In the genomic region with DNA sequence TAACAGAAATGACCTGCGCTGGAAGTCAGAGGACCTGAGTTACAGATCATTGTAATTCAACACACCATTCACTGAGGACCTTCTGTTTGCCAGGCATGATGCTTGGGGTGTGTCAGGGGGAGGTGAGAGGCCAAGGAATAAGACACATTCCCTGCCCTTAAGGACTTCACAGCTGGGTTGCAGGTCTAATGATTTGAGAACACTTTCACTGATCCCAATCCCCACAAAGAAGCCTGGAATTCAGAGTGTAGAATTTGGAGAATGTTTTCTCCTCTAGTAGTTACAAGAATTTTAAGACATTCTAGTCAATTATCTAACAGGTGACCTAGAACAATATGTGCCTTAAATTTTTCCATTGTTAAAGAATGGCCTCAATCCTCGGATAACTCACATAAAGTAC, we compare ENCODE assay signal across 17 cellular contexts.
DNase-seq lines count a peak whose midpoint lies in the region; ATAC-seq, FAIRE-seq and TF ChIP-seq lines count a peak whose summit lies in the region.
"Had no signal": no experiment of that assay in that cellular context is flagged by ENCODE, and none has a peak within 500 bp of the region (broad histone marks: within the 10 kb centered on the region; RNA-seq: fewer than 3 reads in every experiment).

No MANE protein-coding gene starts in this region.

- H3K79me1 ChIP-seq in mesenchymal stem cell (replicated peaks; ENCODE audit: low read length, poor library complexity, severe bottlenecking), result no peaks in the 10 kb centered on the region

- H3K4me3 Mint-ChIP-seq in WTC11, result no peak overlapping the region
- H3K4me3 Mint-ChIP-seq in osteocyte (ENCODE audit: unreplicated experiment), result no peak overlapping the region
- H3K4me3 Mint-ChIP-seq: CD4-positive, alpha-beta memory T cell; H9 had no signal

- H3K9ac ChIP-seq in mesenchymal stem cell (ENCODE audit: low read length), result no peak overlapping the region
- H3K9ac ChIP-seq: GM23248 had no signal

- H3K36me3 Mint-ChIP-seq in WTC11 (peaks cover 1% of the 10 kb centered on the region), osteocyte (ENCODE audit: unreplicated experiment) (peaks cover 14% of the 10 kb centered on the region)

- no peak overlapping the region for H3K27ac Mint-ChIP-seq in WTC11
- peak overlapping the region; percentile 31 for H3K27ac Mint-ChIP-seq in osteocyte (ENCODE audit: unreplicated experiment)
- H3K27ac Mint-ChIP-seq: CD4-positive, alpha-beta memory T cell; H9 had no signal

- H3K4ac ChIP-seq in mesenchymal stem cell (ENCODE audit: low read depth in 1 of 2, low read length in 2 of 2), result no peak overlapping the region

- H2AFZ ChIP-seq in mesenchymal stem cell (ENCODE audit: low read depth, low read length), result no peak overlapping the region
- H2AFZ ChIP-seq: GM23248 had no signal

- H3K4me2 ChIP-seq in mesenchymal stem cell (ENCODE audit: low read length, poor library complexity, severe bottlenecking), result no peak overlapping the region
- H3K4me2 ChIP-seq: A549 had no signal

- CTCF ChIA-PET in WTC11 (lab: Charles Lee), result interaction anchor here (1.1 to 1.4 kb wide), 2 partner anchors 30 to 76 kb away, joined by 3 to 5 read pairs; no protein-coding TSS in a partner anchor

- no peak overlapping the region for H2BK120ac ChIP-seq in mesenchymal stem cell (ENCODE audit: low read depth, low read length)

- H2AK5ac ChIP-seq in mesenchymal stem cell (ENCODE audit: low read length, severe bottlenecking), result no peak overlapping the region

- POLR2A ChIA-PET in WTC11 (lab: Charles Lee), result no interaction called here

- no peak overlapping the region for H4K91ac ChIP-seq in mesenchymal stem cell (ENCODE audit: low read length)

- DNase-seq in WTC11 (ENCODE audit: low spot score) (no peak), iPS-NIHi7 (ENCODE audit: extremely low spot score) (peak; percentile 24), osteocyte (ENCODE audit: extremely low spot score, unreplicated experiment) (no peak), mesenchymal stem cell (no peak), HTR-8/SVneo (ENCODE audit: insufficient read length, low spot score) (no peak)
- DNase-seq: BE2C; CD4-positive, alpha-beta memory T cell; DMS79; GDM1; GM23248; H9 had no signal

- no peaks in the 10 kb centered on the region for H3K36me3 ChIP-seq in mesenchymal stem cell (ENCODE audit: control insufficient read depth in 1 of 2, insufficient read depth in 2 of 2, low read depth in 1 of 2, low read length in 2 of 2)
- H3K36me3 ChIP-seq: BE2C had no signal

- H3K4me1 Mint-ChIP-seq in WTC11 (peaks cover 9% of the 10 kb centered on the region), osteocyte (ENCODE audit: unreplicated experiment) (peaks cover 42% of the 10 kb centered on the region)
- H3K4me1 Mint-ChIP-seq: CD4-positive, alpha-beta memory T cell had no signal

- no peak overlapping the region for H3K27ac ChIP-seq in mesenchymal stem cell (ENCODE audit: low read length, poor library complexity, severe bottlenecking)
- H3K27ac ChIP-seq: A549, C4-2B, GM23248 had no signal

- no peak overlapping the region for H2BK15ac ChIP-seq in mesenchymal stem cell (ENCODE audit: low read depth, poor library complexity, severe bottlenecking)

- H2BK12ac ChIP-seq in mesenchymal stem cell (ENCODE audit: low read length in 2 of 2), result no peak overlapping the region

- no peak overlapping the region for H2BK5ac ChIP-seq in mesenchymal stem cell (ENCODE audit: low read depth, low read length, poor library complexity, severe bottlenecking)

- H3K4me1 ChIP-seq in mesenchymal stem cell (ENCODE audit: control insufficient read depth, insufficient read depth, low read depth, low read length), result peaks cover 2% of the 10 kb centered on the region

- ATAC-seq in WTC11, result peak; percentile 22; the same call in 1 of the 2 replicates
- ATAC-seq in activated CD4-positive, CD25-positive, alpha-beta regulatory T cell treated with anti-CD3 and anti-CD28 coated beads, Interleukin-2, amount 50 U/mL, for 24 hours, result no peak
- ATAC-seq: A549, HepG2 had no signal

- peaks cover 5% of the 10 kb centered on the region for H3K9me3 ChIP-seq in mesenchymal stem cell (ENCODE audit: control insufficient read depth, low read length)
- H3K9me3 ChIP-seq: A549, BE2C had no signal

- no peak overlapping the region for H3K4me3 ChIP-seq in mesenchymal stem cell (ENCODE audit: insufficient read depth in 1 of 2, low read depth in 1 of 2, low read length in 2 of 2)
- H3K4me3 ChIP-seq: A549, GM23248 had no signal

- no CpG with 5 or more reads among the region's 2 CpGs for WGBS in mesenchymal stem cell

- TF ChIP-seq CTCF in WTC11 (IDR thresholded peaks at IDR 0.05) (no peak), osteocyte (IDR thresholded peaks at IDR 0.05) (no peak)

- no peaks in the 10 kb centered on the region for H3K27me3 ChIP-seq in mesenchymal stem cell (ENCODE audit: control insufficient read depth in 1 of 2, insufficient read depth in 1 of 2, low read length in 2 of 2)
- H3K27me3 ChIP-seq: BE2C had no signal

- H4K8ac ChIP-seq in mesenchymal stem cell (ENCODE audit: low read length), result no peak overlapping the region

- H3K9me3 Mint-ChIP-seq in WTC11 (peaks cover 19% of the 10 kb centered on the region), osteocyte (ENCODE audit: unreplicated experiment) (peaks cover 6% of the 10 kb centered on the region)

- H3K27me3 Mint-ChIP-seq in WTC11 (ENCODE audit: low read depth), result peaks cover 35% of the 10 kb centered on the region
- H3K27me3 Mint-ChIP-seq in osteocyte (ENCODE audit: unreplicated experiment), result no peaks in the 10 kb centered on the region
- H3K27me3 Mint-ChIP-seq: CD4-positive, alpha-beta memory T cell had no signal

- H3K23ac ChIP-seq in mesenchymal stem cell (ENCODE audit: low read length in 2 of 2), result no peak overlapping the region

- no peak overlapping the region for H3K14ac ChIP-seq in mesenchymal stem cell (ENCODE audit: low read length in 2 of 2)

- H3K18ac ChIP-seq in mesenchymal stem cell (ENCODE audit: low read depth in 1 of 2, low read length in 2 of 2), result no peak overlapping the region

- FAIRE-seq in HTR-8/SVneo (lab: Jason Lieb, UNC), result no peak
- FAIRE-seq: A549, GM12892, GM19239, HepG2 had no signal

TF ChIP-seq in WTC11, 78 proteins besides CTCF, POLR2A, EP300 and RAD21 (continues in another document):
- no peak for TF ChIP-seq ATF1 (CRISPR knock-in tag; IDR thresholded peaks at IDR 0.05)
- TF ChIP-seq ZMAT4 (CRISPR knock-in tag; IDR thresholded peaks at IDR 0.05), result no peak
- no peak for TF ChIP-seq RORB (CRISPR knock-in tag; IDR thresholded peaks at IDR 0.05)
- TF ChIP-seq ZNF138 (CRISPR knock-in tag; conservative IDR thresholded peaks at IDR 0.05), result no peak
- no peak for TF ChIP-seq TP53 (CRISPR knock-in tag; IDR thresholded peaks at IDR 0.05)
- no peak for TF ChIP-seq MLX (CRISPR knock-in tag; IDR thresholded peaks at IDR 0.05)
- TF ChIP-seq ESRRA (CRISPR knock-in tag; IDR thresholded peaks at IDR 0.05; ENCODE audit: borderline replicate concordance), result no peak
- TF ChIP-seq ZNF416 (CRISPR knock-in tag; IDR thresholded peaks at IDR 0.05), result no peak
- no peak for TF ChIP-seq IRF2 (CRISPR knock-in tag; IDR thresholded peaks at IDR 0.05; ENCODE audit: borderline replicate concordance, low read depth)
- TF ChIP-seq ZNF671 (CRISPR knock-in tag; IDR thresholded peaks at IDR 0.05), result no peak
- no peak for TF ChIP-seq ZNF263 (CRISPR knock-in tag; IDR thresholded peaks at IDR 0.05; ENCODE audit: low read depth)
- TF ChIP-seq, protein P1, sequence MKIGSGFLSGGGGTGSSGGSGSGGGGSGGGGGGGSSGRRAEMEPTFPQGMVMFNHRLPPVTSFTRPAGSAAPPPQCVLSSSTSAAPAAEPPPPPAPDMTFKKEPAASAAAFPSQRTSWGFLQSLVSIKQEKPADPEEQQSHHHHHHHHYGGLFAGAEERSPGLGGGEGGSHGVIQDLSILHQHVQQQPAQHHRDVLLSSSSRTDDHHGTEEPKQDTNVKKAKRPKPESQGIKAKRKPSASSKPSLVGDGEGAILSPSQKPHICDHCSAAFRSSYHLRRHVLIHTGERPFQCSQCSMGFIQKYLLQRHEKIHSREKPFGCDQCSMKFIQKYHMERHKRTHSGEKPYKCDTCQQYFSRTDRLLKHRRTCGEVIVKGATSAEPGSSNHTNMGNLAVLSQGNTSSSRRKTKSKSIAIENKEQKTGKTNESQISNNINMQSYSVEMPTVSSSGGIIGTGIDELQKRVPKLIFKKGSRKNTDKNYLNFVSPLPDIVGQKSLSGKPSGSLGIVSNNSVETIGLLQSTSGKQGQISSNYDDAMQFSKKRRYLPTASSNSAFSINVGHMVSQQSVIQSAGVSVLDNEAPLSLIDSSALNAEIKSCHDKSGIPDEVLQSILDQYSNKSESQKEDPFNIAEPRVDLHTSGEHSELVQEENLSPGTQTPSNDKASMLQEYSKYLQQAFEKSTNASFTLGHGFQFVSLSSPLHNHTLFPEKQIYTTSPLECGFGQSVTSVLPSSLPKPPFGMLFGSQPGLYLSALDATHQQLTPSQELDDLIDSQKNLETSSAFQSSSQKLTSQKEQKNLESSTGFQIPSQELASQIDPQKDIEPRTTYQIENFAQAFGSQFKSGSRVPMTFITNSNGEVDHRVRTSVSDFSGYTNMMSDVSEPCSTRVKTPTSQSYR (CRISPR knock-in tag; IDR thresholded peaks at IDR 0.05), result no peak
- no peak for TF ChIP-seq TCF7 (CRISPR knock-in tag; IDR thresholded peaks at IDR 0.05; ENCODE audit: low read depth)
- TF ChIP-seq NFATC4 (CRISPR knock-in tag; IDR thresholded peaks at IDR 0.05), result no peak
- TF ChIP-seq, protein P2, sequence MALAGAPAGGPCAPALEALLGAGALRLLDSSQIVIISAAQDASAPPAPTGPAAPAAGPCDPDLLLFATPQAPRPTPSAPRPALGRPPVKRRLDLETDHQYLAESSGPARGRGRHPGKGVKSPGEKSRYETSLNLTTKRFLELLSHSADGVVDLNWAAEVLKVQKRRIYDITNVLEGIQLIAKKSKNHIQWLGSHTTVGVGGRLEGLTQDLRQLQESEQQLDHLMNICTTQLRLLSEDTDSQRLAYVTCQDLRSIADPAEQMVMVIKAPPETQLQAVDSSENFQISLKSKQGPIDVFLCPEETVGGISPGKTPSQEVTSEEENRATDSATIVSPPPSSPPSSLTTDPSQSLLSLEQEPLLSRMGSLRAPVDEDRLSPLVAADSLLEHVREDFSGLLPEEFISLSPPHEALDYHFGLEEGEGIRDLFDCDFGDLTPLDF (CRISPR knock-in tag; IDR thresholded peaks at IDR 0.05), result no peak
